ENCODE assay signal across 7 cellular contexts in genomic region chr1:101291562-101292035, GRCh38. TPM values are rescaled to one million over a fixed set of nuclear protein-coding genes. Genes with fewer than 3 reads are reported as not detected.
DNase-seq lines count a peak whose midpoint lies in the region; ATAC-seq and TF ChIP-seq lines count a peak whose summit lies in the region.

No MANE protein-coding gene starts in this region.

- no peaks in the 10 kb centered on the region for H3K9me3 ChIP-seq in effector memory CD4-positive, alpha-beta T cell (ENCODE audit: control insufficient read depth, low read length)
- H3K9me3 ChIP-seq in skeletal muscle tissue (ENCODE audit: control insufficient read depth in 3 of 3, low read length in 3 of 3) = no peaks in the 10 kb centered on the region

- no peak overlapping the region for H3K9ac ChIP-seq in skeletal muscle tissue (ENCODE audit: low read depth in 1 of 3, low read length in 3 of 3)

- H3K27me3 ChIP-seq in GM06990 (replicated peaks; ENCODE audit: control insufficient read depth, insufficient read depth, low read length) (no peaks in the 10 kb centered on the region), skeletal muscle tissue (ENCODE audit: control insufficient read depth in 3 of 3, insufficient read depth in 3 of 3, low read length in 3 of 3) (peaks cover 0 to 3% (median 0%) of the 10 kb centered on the region in 3 donors)
- H3K27me3 ChIP-seq in effector memory CD4-positive, alpha-beta T cell (replicated peaks; ENCODE audit: control insufficient read depth, insufficient read depth, low read length, poor library complexity, severe bottlenecking) = no peaks in the 10 kb centered on the region

- H3K4me1 ChIP-seq in effector memory CD4-positive, alpha-beta T cell (ENCODE audit: control insufficient read depth, insufficient read depth, low read length, poor library complexity, severe bottlenecking) = peaks cover 60% of the 10 kb centered on the region
- H3K4me1 ChIP-seq in skeletal muscle tissue (ENCODE audit: control insufficient read depth in 3 of 3, insufficient read depth in 3 of 3, low read length in 3 of 3) = no peaks in the 10 kb centered on the region

- intact Hi-C loops in posterior vena cava (cut with DNase I) = no loop called here

- peak; percentile 36 for DNase-seq in GM06990 (ENCODE audit: extremely low read depth, insufficient read length)
- DNase-seq in SKM-1 treated with dmso at 0.1 percent for 144 hours (lab: John Stamatoyannopoulos, UW; ENCODE audit: unreplicated experiment) = peak; percentile 82
- DNase-seq in effector memory CD4-positive, alpha-beta T cell = peak in 2 of 3 donors; percentile 10 to 17
- DNase-seq in posterior vena cava (ENCODE audit: low spot score) = no peak

- TF ChIP-seq CTCF in GM06990 (IDR thresholded peaks at IDR 0.05; ENCODE audit: insufficient read depth, low read length, poor library complexity, severe bottlenecking) = no peak

- H3K36me3 ChIP-seq in GM06990 (ENCODE audit: control insufficient read depth, insufficient read depth, low read length) = no peaks in the 10 kb centered on the region; the same call in 1 of the 2 replicates
- no peaks in the 10 kb centered on the region for H3K36me3 ChIP-seq in effector memory CD4-positive, alpha-beta T cell (ENCODE audit: control insufficient read depth, insufficient read depth, low read length)
- no peaks in the 10 kb centered on the region for H3K36me3 ChIP-seq in skeletal muscle tissue (ENCODE audit: control insufficient read depth in 3 of 3, insufficient read depth in 3 of 3, low read length in 3 of 3)

- peak overlapping the region; percentile 28 for H3K27ac ChIP-seq in effector memory CD4-positive, alpha-beta T cell (ENCODE audit: insufficient read depth, low read length, poor library complexity, severe bottlenecking)
- peak overlapping the region; percentile 54 for H3K27ac ChIP-seq in skeletal muscle tissue (ENCODE audit: low read depth, low read length)

- ATAC-seq in HG02885 (IDR thresholded peaks at IDR 0.05; ENCODE audit: poor library complexity, unreplicated experiment) (peak; percentile 52), GM19328 (IDR thresholded peaks at IDR 0.05; ENCODE audit: unreplicated experiment) (no peak)

- no peak overlapping the region for H3K4me3 ChIP-seq in GM06990 (replicated peaks; ENCODE audit: low read depth, low read length)
- H3K4me3 ChIP-seq in effector memory CD4-positive, alpha-beta T cell (ENCODE audit: insufficient read depth, low read depth, low read length, poor library complexity, severe bottlenecking) = no peak overlapping the region
- no peak overlapping the region for H3K4me3 ChIP-seq in skeletal muscle tissue (ENCODE audit: low read length in 3 of 3)

RNA-seq across cellular contexts. Expression of gene S1PR1, which starts 54.8 kb away (rescaled TPM):
- 21.9 TPM for total RNA-seq in skeletal muscle tissue
- 10 to 100 TPM; 39.7 to 62.3 TPM for total RNA-seq in posterior vena cava
